Comparison of ENCODE assay signal across 21 cellular contexts in the genomic region with DNA sequence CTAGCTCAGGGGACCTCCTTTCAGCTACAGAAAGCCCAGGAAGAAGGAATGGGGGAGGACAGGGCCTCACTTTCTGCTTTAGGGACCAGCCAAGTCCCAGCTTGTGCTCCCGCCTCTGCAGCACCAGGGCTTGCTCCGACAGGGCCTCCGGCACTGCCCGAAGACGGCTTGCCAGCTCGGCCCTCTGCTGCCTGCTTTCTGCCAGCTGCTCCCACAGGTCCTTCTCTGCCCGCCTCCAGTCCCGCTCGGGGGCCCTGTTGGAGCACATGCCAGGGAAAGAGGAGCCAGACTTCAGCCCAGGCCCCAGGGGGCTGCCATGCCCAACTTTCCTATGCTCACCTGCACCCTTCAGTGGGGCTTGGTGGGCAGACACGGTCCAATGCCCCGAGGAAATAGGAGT.
"Had no signal": no experiment of that assay in that cellular context is flagged by ENCODE, and none has a peak within 500 bp of the region (broad histone marks: within the 10 kb centered on the region; RNA-seq: fewer than 3 reads in every experiment).

No MANE protein-coding gene starts in this region.

- H3K4me3 Mint-ChIP-seq: activated B cell treated with CpG ODN at 0.5 μM for 24 hours; activated CD4-positive, alpha-beta T cell treated with anti-CD3 and anti-CD28 coated beads, Interleukin-2, amount 10 ng/mL, durations not matched to agents 24 days and 14 days; activated CD8-positive, alpha-beta memory T cell treated with anti-CD3 and anti-CD28 coated beads, Interleukin-2, amount 10 ng/mL, durations not matched to agents 7 days and 5 days; activated naive CD4-positive, alpha-beta T cell treated with anti-CD3 and anti-CD28 coated beads, Interleukin-2, amount 50 U/mL, for 24 hours; activated T-cell treated with anti-CD3 and anti-CD28 coated beads, Interleukin-2, amount 50 U/mL, for 24 hours; activated T-helper 1 cell treated with anti-CD3 and anti-CD28 coated beads, Interleukin-12 subunit alpha, Interleukin-12 subunit beta, Interleukin-2, Interleukin-4 antibody, amounts not matched to agents 30 ng/mL and 10 ng/mL and 1 ng/mL, durations not matched to agents 14 hours and 24 hours and 36 hours; T-helper 17 cell had no signal

- H3K4me3 ChIP-seq: MG63, Peyer's patch had no signal

- H3K9me3 ChIP-seq: MG63, Peyer's patch had no signal

- H3K9me3 Mint-ChIP-seq: activated B cell treated with CpG ODN at 0.5 μM for 24 hours; activated CD4-positive, alpha-beta T cell treated with anti-CD3 and anti-CD28 coated beads, Interleukin-2, amount 10 ng/mL, durations not matched to agents 24 days and 14 days; activated naive CD4-positive, alpha-beta T cell treated with anti-CD3 and anti-CD28 coated beads, Interleukin-2, amount 50 U/mL, for 24 hours; activated T-cell treated with anti-CD3 and anti-CD28 coated beads, Interleukin-2, amount 50 U/mL, for 24 hours; activated T-helper 1 cell treated with anti-CD3 and anti-CD28 coated beads, Interleukin-12 subunit alpha, Interleukin-12 subunit beta, Interleukin-2, Interleukin-4 antibody, amounts not matched to agents 30 ng/mL and 10 ng/mL and 1 ng/mL, durations not matched to agents 14 hours and 24 hours and 36 hours had no signal

- DNase-seq: activated B cell treated with CpG ODN at 0.5 μM for 24 hours; activated CD4-positive, alpha-beta T cell treated with anti-CD3 and anti-CD28 coated beads for 1 hour; activated CD4-positive, alpha-beta T cell treated with anti-CD3 and anti-CD28 coated beads, Interleukin-2, amount 10 ng/mL, durations not matched to agents 24 days and 14 days; activated CD4-positive, alpha-beta T cell treated with anti-CD3 and anti-CD28 coated beads, Interleukin-2, amount 50 U/mL, for 48 hours; activated CD8-positive, alpha-beta memory T cell treated with anti-CD3 and anti-CD28 coated beads, Interleukin-2, amount 10 ng/mL, durations not matched to agents 7 days and 5 days; activated effector memory CD4-positive, alpha-beta T cell treated with Interleukin-2 at 50 U/mL for 16 hours; activated naive CD4-positive, alpha-beta T cell; activated T-cell treated with anti-CD3 and anti-CD28 coated beads, Interleukin-2, amount 50 U/mL, for 24 hours; aorta; MG63; NCI-H1092 treated with DMSO at 0.1 percent for 48 hours; NCI-H1417 treated with DMSO at 0.1 percent for 48 hours; NCI-H1694 treated with DMSO at 0.1 percent for 48 hours; NCI-H2029 treated with DMSO at 0.1 percent for 48 hours; NCI-H524; Peyer's patch; SHP77 treated with DMSO at 0.1 percent for 48 hours; T-helper 17 cell; T1000 had no signal

- H3K36me3 ChIP-seq: Peyer's patch had no signal

- H3K27me3 ChIP-seq: MG63, Peyer's patch had no signal

- H3K36me3 Mint-ChIP-seq: activated naive CD4-positive, alpha-beta T cell treated with anti-CD3 and anti-CD28 coated beads, Interleukin-2, amount 50 U/mL, for 24 hours had no signal

- H3K27ac ChIP-seq: Peyer's patch had no signal

- H3K27me3 Mint-ChIP-seq: activated B cell treated with CpG ODN at 0.5 μM for 24 hours; activated CD4-positive, alpha-beta T cell treated with anti-CD3 and anti-CD28 coated beads, Interleukin-2, amount 10 ng/mL, durations not matched to agents 24 days and 14 days; activated CD8-positive, alpha-beta memory T cell treated with anti-CD3 and anti-CD28 coated beads, Interleukin-2, amount 10 ng/mL, durations not matched to agents 7 days and 5 days; activated naive CD4-positive, alpha-beta T cell treated with anti-CD3 and anti-CD28 coated beads, Interleukin-2, amount 50 U/mL, for 24 hours; activated T-cell treated with anti-CD3 and anti-CD28 coated beads, Interleukin-2, amount 50 U/mL, for 24 hours; T-helper 17 cell had no signal

- H3K27ac Mint-ChIP-seq: activated B cell treated with CpG ODN at 0.5 μM for 24 hours; activated CD4-positive, alpha-beta T cell treated with anti-CD3 and anti-CD28 coated beads, Interleukin-2, amount 10 ng/mL, durations not matched to agents 24 days and 14 days; activated CD8-positive, alpha-beta memory T cell treated with anti-CD3 and anti-CD28 coated beads, Interleukin-2, amount 10 ng/mL, durations not matched to agents 7 days and 5 days; activated naive CD4-positive, alpha-beta T cell treated with anti-CD3 and anti-CD28 coated beads, Interleukin-2, amount 50 U/mL, for 24 hours; activated T-cell treated with anti-CD3 and anti-CD28 coated beads, Interleukin-2, amount 50 U/mL, for 24 hours; activated T-helper 1 cell treated with anti-CD3 and anti-CD28 coated beads, Interleukin-12 subunit alpha, Interleukin-12 subunit beta, Interleukin-2, Interleukin-4 antibody, amounts not matched to agents 30 ng/mL and 10 ng/mL and 1 ng/mL, durations not matched to agents 14 hours and 24 hours and 36 hours; T-helper 17 cell had no signal
